ENCODE assay signal across 18 cellular contexts in genomic region chr2:24860631-24861030, GRCh38. TPM values are rescaled to one million over a fixed set of nuclear protein-coding genes. Genes with fewer than 3 reads are reported as not detected.
DNase-seq lines count a peak whose midpoint lies in the region; ATAC-seq, FAIRE-seq and TF ChIP-seq lines count a peak whose summit lies in the region.
"Had no signal": no experiment of that assay in that cellular context is flagged by ENCODE, and none has a peak within 500 bp of the region (broad histone marks: within the 10 kb centered on the region; RNA-seq: fewer than 3 reads in every experiment).

No MANE protein-coding gene starts in this region.

- CTCF ChIA-PET in H1 (lab: Charles Lee; ENCODE audit: partially characterized antibody) = interaction anchor here (1.2 kb wide), 1 partner anchor 22 kb away, joined by 3 read pairs; no protein-coding TSS in a partner anchor

- H2BK20ac ChIP-seq in H1 (ENCODE audit: low read length) = no peak overlapping the region

- no peak overlapping the region for H4K8ac ChIP-seq in H1 (ENCODE audit: extremely low read depth, insufficient read depth, low read length)

- H3K4me2 ChIP-seq in H1 (ENCODE audit: insufficient read depth in 1 of 2, low read depth in 2 of 2, low read length in 2 of 2) = no peak overlapping the region
- no peak overlapping the region for H3K4me2 ChIP-seq in parathyroid adenoma (ENCODE audit: low read length)
- H3K4me2 ChIP-seq: BLaER1 had no signal

- peaks cover 2% of the 10 kb centered on the region; the same call in 1 of the 2 replicates for H3K79me1 ChIP-seq in H1 (ENCODE audit: low read depth, low read length)

- no peak overlapping the region for H4K5ac ChIP-seq in H1 (ENCODE audit: insufficient read length, low read depth, low read length)

- H3K79me2 ChIP-seq in H1 (ENCODE audit: control insufficient read depth in 1 of 2, insufficient read depth in 2 of 2, low read length in 2 of 2) (no peaks in the 10 kb centered on the region), parathyroid adenoma (no peaks in the 10 kb centered on the region)

- H3K4me3 ChIP-seq in heart right ventricle (no peak overlapping the region), H1 (ENCODE audit: extremely low read depth in 1 of 4, insufficient read depth in 2 of 4, low read depth in 3 of 4, low read length in 4 of 4) (no peak overlapping the region), parathyroid adenoma (ENCODE audit: low read depth, low read length) (no peak overlapping the region), tibial nerve (no peak overlapping the region), transverse colon (no peak overlapping the region)
- H3K4me3 ChIP-seq: BLaER1 had no signal

- no peak overlapping the region for H3K9ac ChIP-seq in H1 (replicated peaks in 1 of 4; ENCODE audit: extremely low read depth in 1 of 4, low read depth in 3 of 4, low read length in 3 of 4)
- no peak overlapping the region for H3K9ac ChIP-seq in parathyroid adenoma
- H3K9ac ChIP-seq: BLaER1 had no signal

- H3K36me3 ChIP-seq in heart right ventricle = no peaks in the 10 kb centered on the region
- H3K36me3 ChIP-seq in H1 (ENCODE audit: control insufficient read depth in 2 of 4, insufficient read depth in 4 of 4, low read length in 3 of 4) = no peaks in the 10 kb centered on the region; a peak in 1 of 8 replicates
- no peaks in the 10 kb centered on the region for H3K36me3 ChIP-seq in parathyroid adenoma (ENCODE audit: control insufficient read depth, insufficient read depth, low read length)
- H3K36me3 ChIP-seq in tibial nerve = peaks cover 0 to 10% (median 0%) of the 10 kb centered on the region in 3 donors
- no peaks in the 10 kb centered on the region for H3K36me3 ChIP-seq in transverse colon

- H3K4ac ChIP-seq in H1 (replicated peaks; ENCODE audit: insufficient read length, low read depth, low read length) = no peak overlapping the region

- no peaks in the 10 kb centered on the region; the same call in 1 of the 2 replicates for H3K23me2 ChIP-seq in H1 (ENCODE audit: low read depth, low read length)

- no peak overlapping the region for H3K18ac ChIP-seq in H1 (ENCODE audit: extremely low read depth, low read length)

- H2AFZ ChIP-seq in H1 (ENCODE audit: low read length) (no peak overlapping the region), parathyroid adenoma (no peak overlapping the region)

- TF ChIP-seq CTCF in heart right ventricle (IDR thresholded peaks at IDR 0.05) = no peak
- TF ChIP-seq CTCF in H1 (IDR thresholded peaks at IDR 0.05; ENCODE audit: control extremely low read depth in 1 of 3, insufficient read depth in 1 of 3, low read depth in 1 of 3, low read length in 3 of 3) = no peak
- no peak for TF ChIP-seq CTCF in parathyroid adenoma (IDR thresholded peaks at IDR 0.05)
- no peak for TF ChIP-seq CTCF in tibial nerve (IDR thresholded peaks at IDR 0.05)
- TF ChIP-seq CTCF in transverse colon (IDR thresholded peaks at IDR 0.05) = no peak

- H3K27ac ChIP-seq in heart right ventricle (peak overlapping the region in 7 of 10 donors; percentile 51 to 84 (median 67)), H1 (ENCODE audit: low read depth, low read length) (no peak overlapping the region), parathyroid adenoma (peak overlapping the region; percentile 29), tibial nerve (peak overlapping the region; percentile 30 to 90 (median 68)), transverse colon (no peak overlapping the region)
- H3K27ac ChIP-seq: BLaER1, HL-60 had no signal

- H3K4me1 ChIP-seq in heart right ventricle = peaks cover 0 to 44% (median 13%) of the 10 kb centered on the region in 9 donors
- no peaks in the 10 kb centered on the region for H3K4me1 ChIP-seq in H1 (replicated peaks in 1 of 4; ENCODE audit: control insufficient read depth in 3 of 4, insufficient read depth in 4 of 4, low read length in 3 of 4)
- H3K4me1 ChIP-seq in parathyroid adenoma = no peaks in the 10 kb centered on the region
- peaks cover 0 to 61% (median 23%) of the 10 kb centered on the region in 4 donors for H3K4me1 ChIP-seq in tibial nerve
- H3K4me1 ChIP-seq in transverse colon = peaks cover 0 to 10% (median 2%) of the 10 kb centered on the region in 4 donors

- no peak overlapping the region for H3K56ac ChIP-seq in H1 (replicated peaks; ENCODE audit: insufficient read length, low read depth, low read length)

- DNase-seq in heart right ventricle (no peak), left cardiac atrium (no peak), H1 (ENCODE audit: low read depth in 1 of 2, low spot score in 2 of 2) (no peak), tibial nerve (ENCODE audit: low spot score in 2 of 2) (no peak), NCI-H82 treated with DMSO at 0.1 percent for 48 hours (lab: John Stamatoyannopoulos, UW; ENCODE audit: unreplicated experiment) (no peak), transverse colon (no peak)
- no peak for DNase-seq in activated effector memory CD4-positive, alpha-beta T cell treated with anti-CD3 and anti-CD28 coated beads, Interleukin-2, amount 50 U/mL, for 16 hours
- DNase-seq: 8988T; AML-193; Caco-2; CD8-positive, alpha-beta memory T cell; DND-41; GF-D8 had no signal

- no peak overlapping the region for H4K91ac ChIP-seq in H1 (replicated peaks; ENCODE audit: insufficient read length, low read length)

- H2BK120ac ChIP-seq in H1 (replicated peaks; ENCODE audit: low read depth, low read length) = no peak overlapping the region

- TF ChIP-seq EP300 in H1 (IDR thresholded peaks at IDR 0.05; ENCODE audit: borderline replicate concordance in 1 of 2, low read depth in 2 of 2, low read length in 2 of 2) = no peak
- no peak for TF ChIP-seq EP300 in tibial nerve (IDR thresholded peaks at IDR 0.05)
- no peak for TF ChIP-seq EP300 in transverse colon (IDR thresholded peaks at IDR 0.05; ENCODE audit: low read depth)

- intact Hi-C loops in heart right ventricle (cut with DNase I) (no loop called here), left cardiac atrium (cut with DNase I) (no loop called here), transverse colon (cut with DNase I; ENCODE audit: low total_unique reads) (no loop called here)

- no peak for TF ChIP-seq RAD21 in H1 (IDR thresholded peaks at IDR 0.05 in 1 of 2, conservative IDR thresholded peaks at IDR 0.05 in 1 of 2; ENCODE audit: low read depth in 2 of 2, low read length in 2 of 2)

- H3K14ac ChIP-seq in H1 (ENCODE audit: insufficient read length) = no peak overlapping the region

- no peak for TF ChIP-seq POLR2A in H1 (IDR thresholded peaks at IDR 0.05; ENCODE audit: control extremely low read depth in 1 of 2, low read depth in 2 of 2, low read length in 2 of 2)
- TF ChIP-seq POLR2A in tibial nerve (IDR thresholded peaks at IDR 0.05) = no peak
- TF ChIP-seq POLR2A in transverse colon (IDR thresholded peaks at IDR 0.05) = no peak

- H3K27me3 ChIP-seq in heart right ventricle (no peaks in the 10 kb centered on the region), H1 (replicated peaks in 1 of 4; ENCODE audit: control insufficient read depth in 3 of 4, extremely low read depth in 1 of 4, insufficient read depth in 3 of 4, low read length in 3 of 4) (no peaks in the 10 kb centered on the region), parathyroid adenoma (ENCODE audit: control insufficient read depth, insufficient read depth, low read length) (no peaks in the 10 kb centered on the region), tibial nerve (no peaks in the 10 kb centered on the region), transverse colon (no peaks in the 10 kb centered on the region)
- H3K27me3 ChIP-seq: BLaER1 had no signal

- ATAC-seq in heart right ventricle (no peak), left cardiac atrium (no peak)
- ATAC-seq: HCT116 had no signal

- H3K9me3 ChIP-seq in heart right ventricle = no peaks in the 10 kb centered on the region
- H3K9me3 ChIP-seq in H1 (ENCODE audit: insufficient read depth in 2 of 2, low read depth in 1 of 2, low read length in 1 of 2) = no peaks in the 10 kb centered on the region
- no peaks in the 10 kb centered on the region for H3K9me3 ChIP-seq in parathyroid adenoma (ENCODE audit: control insufficient read depth, low read length)
- no peaks in the 10 kb centered on the region for H3K9me3 ChIP-seq in tibial nerve
- no peaks in the 10 kb centered on the region for H3K9me3 ChIP-seq in transverse colon
- H3K9me3 ChIP-seq: BLaER1, Caco-2 had no signal

- 95 to 96% methylated on average over 7 of the region's 7 CpGs for WGBS in heart right ventricle, 2 donors
- WGBS in H1 (ENCODE audit: extremely low coverage in 1 of 2, insufficient coverage in 1 of 2, insufficient read length in 1 of 2, insufficient replicate concordance in 2 of 2, low coverage in 1 of 2, low lambda C conversion rate in 2 of 2, missing lambda C conversion rate in 1 of 2), 2 experiments = 89% methylated on average over 7 of the region's 7 CpGs; no CpG with 5 or more reads in 1 of the 2 experiments
- WGBS in tibial nerve, 2 donors = 90 to 95% methylated on average over 7 of the region's 7 CpGs
- 96% methylated on average over 7 of the region's 7 CpGs; no CpG with 5 or more reads in 1 of the 2 donors for WGBS in transverse colon (ENCODE audit: low coverage in 1 of 2), 2 donors

- peaks cover 0 to 2% of the 10 kb centered on the region in 2 experiments for H4K20me1 ChIP-seq in H1 (replicated peaks in 1 of 2; ENCODE audit: control insufficient read depth in 1 of 2, insufficient read depth in 2 of 2, low read length in 2 of 2)

- 0 out of 2 replicates have a peak overlapping the region, but pooled peaks have one; percentile 35 for H2BK5ac ChIP-seq in H1 (ENCODE audit: low read depth, low read length)

- H2BK12ac ChIP-seq in H1 (ENCODE audit: low read depth, low read length) = no peak overlapping the region

- H2AK5ac ChIP-seq in H1 (ENCODE audit: low read depth, low read length) = no peak overlapping the region

- FAIRE-seq in H1 (lab: Jason Lieb, UNC) = no peak
- FAIRE-seq: H54 had no signal

- in situ Hi-C loops in transverse colon (cut with MboI; ENCODE audit: low pct_ligation_motif_present in 1 of 4, low pct_unique_long_range_greater_than_20kb in 1 of 4, low sequenced_read_pairs in 3 of 4) = no loop called here

- H2BK15ac ChIP-seq in H1 (ENCODE audit: low read length) = no peak overlapping the region

- POLR2A ChIA-PET in H1 (lab: Charles Lee; ENCODE audit: partially characterized antibody) = no interaction called here

- no peak overlapping the region for H3K23ac ChIP-seq in H1 (ENCODE audit: insufficient read length)

RNA-seq across cellular contexts. Expression of gene ADCY3, which starts 59.4 kb away (rescaled TPM):
- 10 to 100 TPM in 5 of 10 donors, 1 to 10 TPM in 5; 5.3 to 50.8 (median 10.5) TPM for total RNA-seq in heart right ventricle
- polyA plus RNA-seq in heart right ventricle = 10 to 100 TPM; 16.4 to 19.5 TPM
- total RNA-seq in left cardiac atrium = 10 to 100 TPM; 42.7 to 44.0 TPM
- 50.5 and 52.9 TPM in 2 replicates for total RNA-seq in H1 (2021; fragmentation: NEBNext Ultra II Directional; extraction: Animal tissue kit (Norgen Biotek cat#: 25700))
- 45.1 and 61.8 TPM in 2 replicates for polyA plus RNA-seq in H1 (2011; rRNA removed)
- 42.3 TPM for polyA plus RNA-seq in H1 (2011; cell fraction: cytosol; rRNA removed)
- 128 TPM for polyA plus RNA-seq in H1 (2011; cell fraction: nucleus; rRNA removed)
- 29.0 to 39.1 TPM (median 33.5 TPM) in 4 replicates for polyA plus RNA-seq in H1 (2012, experiment 1 of 2)
- polyA plus RNA-seq in H1 (2012, experiment 2 of 2) = 22.5 TPM
- 38.2 TPM for polyA plus RNA-seq in H1 (2013, experiment 1 of 2)
- 35.0 TPM for polyA plus RNA-seq in H1 (2013, experiment 2 of 2)
- polyA minus RNA-seq in H1 (2011; rRNA and poly(A)+ RNA removed) = 92.2 and 116 TPM in 2 replicates
- 37.3 TPM for polyA minus RNA-seq in H1 (2011; cell fraction: cytosol; rRNA and poly(A)+ RNA removed)
- 53.5 TPM for polyA minus RNA-seq in H1 (2011; cell fraction: nucleus; rRNA and poly(A)+ RNA removed)
- 100 to 1,000 TPM; 145 to 393 (median 207) TPM for total RNA-seq in tibial nerve
- 10 to 100 TPM; 11.7 to 80.2 (median 22.6) TPM for total RNA-seq in transverse colon

Comparison
In these comparisons a context has a peak if more than half of its experiments do, and no peak if none do; other contexts are left out.
1. H3K27ac ChIP-seq: peak in heart right ventricle (7 of 10), parathyroid adenoma (single experiment) and tibial nerve (4 of 4); none in H1 (single experiment) and transverse colon (0 of 4).